ENCODE assay signal across 28 cellular contexts in genomic region chr2:241160318-241160717, GRCh38. TPM values are rescaled to one million over a fixed set of nuclear protein-coding genes. Genes with fewer than 3 reads are reported as not detected.
A peak's percentile ranks its signal among the peaks of the same experiment; 100 is the strongest.
DNase-seq lines count a peak whose midpoint lies in the region; ATAC-seq, FAIRE-seq and TF ChIP-seq lines count a peak whose summit lies in the region.
"Had no signal": no experiment of that assay in that cellular context is flagged by ENCODE, and none has a peak within 500 bp of the region (broad histone marks: within the 10 kb centered on the region; RNA-seq: fewer than 3 reads in every experiment).

No MANE protein-coding gene starts in this region.

- no peaks in the 10 kb centered on the region for H3K9me3 Mint-ChIP-seq in dendritic cell treated with granulocyte-macrophage colony-stimulating factor and Interleukin-4, amounts not matched to agents 40 ng/mL and 50 ng/mL, for 4 days
- H3K9me3 Mint-ChIP-seq in stimulated activated naive B cell treated with anti-CD40 and anti-IgM and Interleukin-4, amounts not matched to agents 10 μg/mL and 1 μg/mL and 100 μg/mL, for 72 hours, result no peaks in the 10 kb centered on the region
- H3K9me3 Mint-ChIP-seq in mesothelial cell of epicardium, result no peaks in the 10 kb centered on the region
- H3K9me3 Mint-ChIP-seq: CD14-positive monocyte; CD4-positive, alpha-beta memory T cell; CD4-positive, CD25-positive, alpha-beta regulatory T cell; CD8-positive, alpha-beta memory T cell had no signal

- no peak for ATAC-seq in gastrocnemius medialis
- ATAC-seq in stimulated activated naive B cell treated with anti-CD40 and anti-IgM and Interleukin-4, amounts not matched to agents 10 μg/mL and 1 μg/mL and 100 μg/mL, for 72 hours (replicated peaks), result no peak
- ATAC-seq: GM12878 had no signal

- H3K27ac Mint-ChIP-seq in dendritic cell treated with granulocyte-macrophage colony-stimulating factor and Interleukin-4, amounts not matched to agents 40 ng/mL and 50 ng/mL, for 4 days, result peak overlapping the region; percentile 34
- peak overlapping the region; percentile 20 for H3K27ac Mint-ChIP-seq in stimulated activated naive B cell treated with anti-CD40 and anti-IgM and Interleukin-4, amounts not matched to agents 10 μg/mL and 1 μg/mL and 100 μg/mL, for 72 hours
- no peak overlapping the region for H3K27ac Mint-ChIP-seq in mesothelial cell of epicardium
- H3K27ac Mint-ChIP-seq: CD8-positive, alpha-beta memory T cell had no signal

- no peak overlapping the region for H3K4me3 Mint-ChIP-seq in dendritic cell treated with granulocyte-macrophage colony-stimulating factor and Interleukin-4, amounts not matched to agents 40 ng/mL and 50 ng/mL, for 4 days
- no peak overlapping the region for H3K4me3 Mint-ChIP-seq in stimulated activated naive B cell treated with anti-CD40 and anti-IgM and Interleukin-4, amounts not matched to agents 10 μg/mL and 1 μg/mL and 100 μg/mL, for 72 hours
- no peak overlapping the region for H3K4me3 Mint-ChIP-seq in mesothelial cell of epicardium
- H3K4me3 Mint-ChIP-seq: CD14-positive monocyte; CD4-positive, alpha-beta memory T cell; CD4-positive, CD25-positive, alpha-beta regulatory T cell; CD8-positive, alpha-beta memory T cell had no signal

- DNase-seq in caudate nucleus (lab: John Stamatoyannopoulos, UW) (peak in 6 of 61 donors; percentile 10 to 55 (median 28)), gastrocnemius medialis (no peak), mesothelial cell of epicardium (ENCODE audit: low spot score in 2 of 2, unreplicated experiment in 2 of 2) (no peak), RCC 7860 (ENCODE audit: low spot score) (no peak)
- no peak for DNase-seq in stimulated activated naive B cell treated with anti-CD40 and anti-IgM and Interleukin-4, amounts not matched to agents 10 μg/mL and 1 μg/mL and 100 μg/mL, for 72 hours
- DNase-seq in activated T-cell treated with anti-CD3 and anti-CD28 coated beads, Interleukin-2, amount 50 U/mL, for 48 hours, result no peak
- DNase-seq: 8988T; ACHN; BE2C; C1 segment of cervical spinal cord; CD4-positive, alpha-beta memory T cell; CD4-positive, CD25-positive, alpha-beta regulatory T cell; CD8-positive, alpha-beta memory T cell; COR-L47; DMS 273 treated with DMSO at 0.1 percent for 48 hours; DMS153; DMS53; DMS79; DND-41; EL; GDM1 had no signal

- H3K27ac ChIP-seq in caudate nucleus (ENCODE audit: low read depth, low read length) (peak overlapping the region; percentile 68), gastrocnemius medialis (peak overlapping the region; percentile 82 to 92 (median 91))
- H3K27ac ChIP-seq: BLaER1 had no signal

- H3K9me3 ChIP-seq in gastrocnemius medialis, result no peaks in the 10 kb centered on the region
- H3K9me3 ChIP-seq: BE2C, BLaER1 had no signal

- no peak for TF ChIP-seq POLR2A in gastrocnemius medialis (IDR thresholded peaks at IDR 0.05)

- H3K4me1 Mint-ChIP-seq in dendritic cell treated with granulocyte-macrophage colony-stimulating factor and Interleukin-4, amounts not matched to agents 40 ng/mL and 50 ng/mL, for 4 days (ENCODE audit: low read depth), result peaks cover 45% of the 10 kb centered on the region
- H3K4me1 Mint-ChIP-seq in stimulated activated naive B cell treated with anti-CD40 and anti-IgM and Interleukin-4, amounts not matched to agents 10 μg/mL and 1 μg/mL and 100 μg/mL, for 72 hours, result peaks cover 25 to 31% of the 10 kb centered on the region in 2 donors
- H3K4me1 Mint-ChIP-seq in mesothelial cell of epicardium, result no peaks in the 10 kb centered on the region

- FAIRE-seq in RCC 7860 (lab: Jason Lieb, UNC), result no peak
- FAIRE-seq: A204.1, GM12878, GM12892, GM18507 had no signal

- TF ChIP-seq CTCF in gastrocnemius medialis (IDR thresholded peaks at IDR 0.05 in 4 of 5, conservative IDR thresholded peaks at IDR 0.05 in 1 of 5) (no peak), mesothelial cell of epicardium (IDR thresholded peaks at IDR 0.05; ENCODE audit: unreplicated experiment) (no peak)

- H3K27me3 ChIP-seq in gastrocnemius medialis, result no peaks in the 10 kb centered on the region
- H3K27me3 ChIP-seq: BE2C, BLaER1 had no signal

- peaks cover 78% of the 10 kb centered on the region for H3K36me3 Mint-ChIP-seq in dendritic cell treated with granulocyte-macrophage colony-stimulating factor and Interleukin-4, amounts not matched to agents 40 ng/mL and 50 ng/mL, for 4 days (ENCODE audit: low read depth)
- peaks cover 34 to 37% of the 10 kb centered on the region in 2 donors for H3K36me3 Mint-ChIP-seq in stimulated activated naive B cell treated with anti-CD40 and anti-IgM and Interleukin-4, amounts not matched to agents 10 μg/mL and 1 μg/mL and 100 μg/mL, for 72 hours
- peaks cover 18% of the 10 kb centered on the region for H3K36me3 Mint-ChIP-seq in mesothelial cell of epicardium

- intact Hi-C loops in dendritic cell treated with granulocyte-macrophage colony-stimulating factor and Interleukin-4, amounts not matched to agents 40 ng/mL and 50 ng/mL, for 4 days (cut with micrococcal nuclease), result no loop called here
- intact Hi-C loops in gastrocnemius medialis (cut with DNase I; ENCODE audit: low total_unique reads), result loop anchor here (1.0 to 5.0 kb wide), 5 partner anchors 10 to 347 kb away; partner anchors contain the start of genes FARP2, HDLBP, PPP1R7 and SEPTIN2

- H3K4me3 ChIP-seq in gastrocnemius medialis, result no peak overlapping the region
- H3K4me3 ChIP-seq: BLaER1, GM12878 had no signal

- in situ Hi-C loops in gastrocnemius medialis (cut with MboI; ENCODE audit: low sequenced_read_pairs in 4 of 4), result no loop called here

- peaks cover 21 to 22% of the 10 kb centered on the region in 2 donors for H3K4me1 ChIP-seq in gastrocnemius medialis

- peaks cover 0 to 42% of the 10 kb centered on the region in 2 donors for H3K36me3 ChIP-seq in gastrocnemius medialis

- H3K27me3 Mint-ChIP-seq in dendritic cell treated with granulocyte-macrophage colony-stimulating factor and Interleukin-4, amounts not matched to agents 40 ng/mL and 50 ng/mL, for 4 days, result no peaks in the 10 kb centered on the region
- H3K27me3 Mint-ChIP-seq in stimulated activated naive B cell treated with anti-CD40 and anti-IgM and Interleukin-4, amounts not matched to agents 10 μg/mL and 1 μg/mL and 100 μg/mL, for 72 hours, result no peaks in the 10 kb centered on the region
- no peaks in the 10 kb centered on the region for H3K27me3 Mint-ChIP-seq in mesothelial cell of epicardium (ENCODE audit: low read depth)
- H3K27me3 Mint-ChIP-seq: CD4-positive, alpha-beta memory T cell; CD4-positive, CD25-positive, alpha-beta regulatory T cell; CD8-positive, alpha-beta memory T cell had no signal

RNA-seq across cellular contexts. Expression of gene PPP1R7, which starts 10.1 kb away (rescaled TPM):
- total RNA-seq in gastrocnemius medialis, result 10 to 100 TPM; 58.6 to 87.8 (median 67.2) TPM
- 37.3 to 40.4 TPM (median 37.8 TPM) in 3 replicates for total RNA-seq in mesothelial cell of epicardium

RNA-seq across cellular contexts. Expression of gene PASK, which starts 11.0 kb away (rescaled TPM):
- under 1 TPM; 0.10 to 0.36 (median 0.28) TPM for total RNA-seq in gastrocnemius medialis
- total RNA-seq in mesothelial cell of epicardium, result 26.1 to 31.0 TPM (median 30.8 TPM) in 3 replicates

RNA-seq across cellular contexts. Expression of gene ANO7, which starts 28.2 kb away (rescaled TPM):
- total RNA-seq in gastrocnemius medialis (under 1 TPM; 0.10 to 0.62 (median 0.24) TPM), mesothelial cell of epicardium (3.8 to 4.5 TPM (median 3.8 TPM) in 3 replicates)

RNA-seq across cellular contexts. Expression of gene MTERF4, which starts 58.2 kb away (rescaled TPM):
- total RNA-seq in gastrocnemius medialis (10 to 100 TPM; 21.8 to 49.3 (median 37.0) TPM), mesothelial cell of epicardium (47.9 to 55.9 TPM (median 53.7 TPM) in 3 replicates)

Comparison
In these comparisons a context has a peak if more than half of its experiments do, and no peak if none do; other contexts are left out.
1. RNA of gene PASK, which starts 11.0 kb away (total RNA-seq): 26.1 to 31.0 TPM in mesothelial cell of epicardium; 0.10 to 0.36 TPM in gastrocnemius medialis; every median in the first group is over 10 times any median in the second.